Comparison of ENCODE assay signal across 21 cellular contexts in genomic region chr2:163528640-163529217, GRCh38.
DNase-seq lines count a peak whose midpoint lies in the region; ATAC-seq and TF ChIP-seq lines count a peak whose summit lies in the region.
"Had no signal": no experiment of that assay in that cellular context is flagged by ENCODE, and none has a peak within 500 bp of the region (broad histone marks: within the 10 kb centered on the region; RNA-seq: fewer than 3 reads in every experiment).

No MANE protein-coding gene starts in this region.

- H3K27me3 Mint-ChIP-seq in activated CD4-positive, alpha-beta T cell treated with anti-CD3 and anti-CD28 coated beads for 36 hours: no peaks in the 10 kb centered on the region
- no peaks in the 10 kb centered on the region for H3K27me3 Mint-ChIP-seq in activated CD4-positive, alpha-beta memory T cell treated with anti-CD3 and anti-CD28 coated beads for 36 hours
- H3K27me3 Mint-ChIP-seq in activated T-cell treated with anti-CD3 and anti-CD28 coated beads, Interleukin-2, amount 50 U/mL, for 72 hours (ENCODE audit: low read depth): no peaks in the 10 kb centered on the region
- H3K27me3 Mint-ChIP-seq: T-helper 17 cell had no signal

- no peak overlapping the region for H3K27ac ChIP-seq in HEK293 (ENCODE audit: extremely low read depth, low read depth, low read length)
- H3K27ac ChIP-seq: KMS-11, SJCRH30 had no signal

- DNase-seq in DMS53 (lab: John Stamatoyannopoulos, UW): peak; percentile 87
- DNase-seq in HuH-7.5 (ENCODE audit: low spot score): peak; percentile 27
- peak; percentile 13 for DNase-seq in left kidney (ENCODE audit: low read depth, low spot score)
- DNase-seq in activated CD4-positive, alpha-beta T cell treated with anti-CD3 and anti-CD28 coated beads for 36 hours: no peak
- no peak for DNase-seq in activated CD4-positive, alpha-beta memory T cell treated with anti-CD3 and anti-CD28 coated beads for 36 hours
- DNase-seq in activated T-cell treated with anti-CD3 and anti-CD28 coated beads, Interleukin-2, amount 50 U/mL, for 72 hours: no peak
- DNase-seq: ACHN; AML-193; COR-L47; NCI-H1048; NCI-H1436 treated with DMSO at 0.1 percent for 48 hours; NCI-H2029 treated with DMSO at 0.1 percent for 48 hours; NCI-H2171 treated with DMSO at 0.1 percent for 48 hours; NCI-H510A; NK-92 treated with Interleukin-12 subunit alpha and Interleukin-12 subunit beta, amount 100 ng/mL, for 24 hours; SJCRH30; T-helper 17 cell had no signal

- CTCF ChIA-PET in HEK293 (lab: Yijun Ruan, JAX): no interaction called here
- CTCF ChIA-PET in activated CD4-positive, alpha-beta T cell treated with anti-CD3 and anti-CD28 coated beads for 36 hours (lab: Charles Lee): interaction anchor here (0.7 kb wide), 1 partner anchor 9 kb away, joined by 3 read pairs; no protein-coding TSS in a partner anchor
- CTCF ChIA-PET in activated CD4-positive, alpha-beta memory T cell treated with anti-CD3 and anti-CD28 coated beads for 36 hours (lab: Charles Lee): no interaction called here

- intact Hi-C loops in activated CD4-positive, alpha-beta T cell treated with anti-CD3 and anti-CD28 coated beads for 36 hours (cut with DNase I, micrococcal nuclease): no loop called here
- intact Hi-C loops in activated CD4-positive, alpha-beta memory T cell treated with anti-CD3 and anti-CD28 coated beads for 36 hours (cut with micrococcal nuclease): no loop called here

- H3K9me3 Mint-ChIP-seq in activated CD4-positive, alpha-beta T cell treated with anti-CD3 and anti-CD28 coated beads for 36 hours (ENCODE audit: low read depth): peaks cover 8% of the 10 kb centered on the region
- peaks cover 9% of the 10 kb centered on the region for H3K9me3 Mint-ChIP-seq in activated CD4-positive, alpha-beta memory T cell treated with anti-CD3 and anti-CD28 coated beads for 36 hours
- peaks cover 5 to 12% of the 10 kb centered on the region in 2 donors for H3K9me3 Mint-ChIP-seq in activated T-cell treated with anti-CD3 and anti-CD28 coated beads, Interleukin-2, amount 50 U/mL, for 72 hours

- no peak overlapping the region for H3K27ac Mint-ChIP-seq in activated CD4-positive, alpha-beta T cell treated with anti-CD3 and anti-CD28 coated beads for 36 hours
- H3K27ac Mint-ChIP-seq in activated CD4-positive, alpha-beta memory T cell treated with anti-CD3 and anti-CD28 coated beads for 36 hours: no peak overlapping the region
- no peak overlapping the region for H3K27ac Mint-ChIP-seq in activated T-cell treated with anti-CD3 and anti-CD28 coated beads, Interleukin-2, amount 50 U/mL, for 72 hours
- H3K27ac Mint-ChIP-seq: CD14-positive monocyte, GM23338, T-helper 17 cell had no signal

- H3K4me1 Mint-ChIP-seq in activated CD4-positive, alpha-beta T cell treated with anti-CD3 and anti-CD28 coated beads for 36 hours: no peaks in the 10 kb centered on the region
- H3K4me1 Mint-ChIP-seq in activated CD4-positive, alpha-beta memory T cell treated with anti-CD3 and anti-CD28 coated beads for 36 hours (ENCODE audit: low read depth): no peaks in the 10 kb centered on the region
- H3K4me1 Mint-ChIP-seq in activated T-cell treated with anti-CD3 and anti-CD28 coated beads, Interleukin-2, amount 50 U/mL, for 72 hours (ENCODE audit: low read depth): no peaks in the 10 kb centered on the region
- H3K4me1 Mint-ChIP-seq: CD14-positive monocyte, GM23338, T-helper 17 cell had no signal

- no peaks in the 10 kb centered on the region for H3K36me3 Mint-ChIP-seq in activated CD4-positive, alpha-beta T cell treated with anti-CD3 and anti-CD28 coated beads for 36 hours (ENCODE audit: low read depth)
- peaks cover 2% of the 10 kb centered on the region for H3K36me3 Mint-ChIP-seq in activated CD4-positive, alpha-beta memory T cell treated with anti-CD3 and anti-CD28 coated beads for 36 hours
- no peaks in the 10 kb centered on the region for H3K36me3 Mint-ChIP-seq in activated T-cell treated with anti-CD3 and anti-CD28 coated beads, Interleukin-2, amount 50 U/mL, for 72 hours (ENCODE audit: insufficient read depth in 2 of 2)
- H3K36me3 Mint-ChIP-seq: CD14-positive monocyte had no signal

- no peak for TF ChIP-seq CTCF in HEK293 (tag by site-specific recombination; IDR thresholded peaks at IDR 0.05)

- ATAC-seq in activated CD4-positive, alpha-beta T cell treated with anti-CD3 and anti-CD28 coated beads for 36 hours: no peak
- ATAC-seq in activated T-cell treated with anti-CD3 and anti-CD28 coated beads, Interleukin-2, amount 50 U/mL, for 72 hours (replicated peaks in 1 of 2): no peak
- ATAC-seq: GM23338, T-helper 17 cell had no signal

- POLR2A ChIA-PET in HEK293 (lab: Yijun Ruan, JAX): no interaction called here
- POLR2A ChIA-PET in activated CD4-positive, alpha-beta T cell treated with anti-CD3 and anti-CD28 coated beads for 36 hours (lab: Charles Lee): no interaction called here
- POLR2A ChIA-PET in activated CD4-positive, alpha-beta memory T cell treated with anti-CD3 and anti-CD28 coated beads for 36 hours (lab: Charles Lee): no interaction called here

- no peaks in the 10 kb centered on the region for H3K36me3 ChIP-seq in HEK293 (ENCODE audit: control insufficient read depth in 2 of 2, insufficient read depth in 1 of 2, low read length in 2 of 2)
- H3K36me3 ChIP-seq: SJCRH30 had no signal

- H3K4me1 ChIP-seq in HEK293 (ENCODE audit: control insufficient read depth, insufficient read depth, low read length): 0 out of 2 replicates have a peak, but pooled peaks cover 3% of the 10 kb centered on the region
- H3K4me1 ChIP-seq: SJCRH30 had no signal

- H3K4me3 Mint-ChIP-seq in activated CD4-positive, alpha-beta T cell treated with anti-CD3 and anti-CD28 coated beads for 36 hours: no peak overlapping the region
- no peak overlapping the region for H3K4me3 Mint-ChIP-seq in activated CD4-positive, alpha-beta memory T cell treated with anti-CD3 and anti-CD28 coated beads for 36 hours
- H3K4me3 Mint-ChIP-seq in activated T-cell treated with anti-CD3 and anti-CD28 coated beads, Interleukin-2, amount 50 U/mL, for 72 hours: no peak overlapping the region
- H3K4me3 Mint-ChIP-seq: CD14-positive monocyte, GM23338, T-helper 17 cell had no signal

- H3K9me3 ChIP-seq in HEK293 (ENCODE audit: control insufficient read depth, insufficient read depth, low read depth, low read length): no peaks in the 10 kb centered on the region

- no peak overlapping the region for H3K4me3 ChIP-seq in HEK293 (ENCODE audit: low read depth, low read length)
- H3K4me3 ChIP-seq: GM23338, SJCRH30 had no signal

TF ChIP-seq in HEK293, 187 proteins besides CTCF, POLR2A, EP300 and RAD21 (continues in another document):
- TF ChIP-seq ZSCAN16 (tag by site-specific recombination; IDR thresholded peaks at IDR 0.05) (no peak), PBX3 (CRISPR knock-in tag; IDR thresholded peaks at IDR 0.05) (no peak), ZIC2 (tag by site-specific recombination; IDR thresholded peaks at IDR 0.05) (no peak), REPIN1 (tag by site-specific recombination; IDR thresholded peaks at IDR 0.05; ENCODE audit: low read depth) (no peak), WT1 (tag by site-specific recombination; IDR thresholded peaks at IDR 0.05) (no peak), GLI2 (tag by site-specific recombination; IDR thresholded peaks at IDR 0.05; ENCODE audit: borderline replicate concordance, low read depth) (no peak), ZBTB21 (tag by site-specific recombination; IDR thresholded peaks at IDR 0.05) (no peak), ZNF214 (tag by site-specific recombination; IDR thresholded peaks at IDR 0.05; ENCODE audit: borderline replicate concordance) (no peak), ZNF777 (tag by site-specific recombination; IDR thresholded peaks at IDR 0.05; ENCODE audit: borderline replicate concordance) (no peak), ZNF19 (tag by site-specific recombination; IDR thresholded peaks at IDR 0.05; ENCODE audit: low read depth) (no peak), ZBTB7A (tag by site-specific recombination; IDR thresholded peaks at IDR 0.05; ENCODE audit: low read depth) (no peak), ZNF610 (tag by site-specific recombination; IDR thresholded peaks at IDR 0.05; ENCODE audit: borderline replicate concordance) (no peak), ZNF510 (tag by site-specific recombination; IDR thresholded peaks at IDR 0.05; ENCODE audit: insufficient replicate concordance) (peak; percentile 23), ZNF362 (tag by site-specific recombination; IDR thresholded peaks at IDR 0.05) (no peak), FEZF1 (tag by site-specific recombination; IDR thresholded peaks at IDR 0.05) (peak; percentile 58), ZNF335 (tag by site-specific recombination; conservative IDR thresholded peaks at IDR 0.05) (no peak), ZNF132 (tag by site-specific recombination; IDR thresholded peaks at IDR 0.05; ENCODE audit: borderline replicate concordance) (no peak)

Comparison
In these comparisons a context has a peak if more than half of its experiments do, and no peak if none do; other contexts are left out.
1. DNase-seq: peak in DMS53 (single experiment), HuH-7.5 (single experiment) and left kidney (single experiment); none in activated CD4-positive, alpha-beta T cell treated with anti-CD3 and anti-CD28 coated beads for 36 hours (single experiment), activated CD4-positive, alpha-beta memory T cell treated with anti-CD3 and anti-CD28 coated beads for 36 hours (single experiment) and activated T-cell treated with anti-CD3 and anti-CD28 coated beads, Interleukin-2, amount 50 U/mL, for 72 hours (0 of 2).